9 cellular contexts compared by ENCODE assay signal in the genomic region with DNA sequence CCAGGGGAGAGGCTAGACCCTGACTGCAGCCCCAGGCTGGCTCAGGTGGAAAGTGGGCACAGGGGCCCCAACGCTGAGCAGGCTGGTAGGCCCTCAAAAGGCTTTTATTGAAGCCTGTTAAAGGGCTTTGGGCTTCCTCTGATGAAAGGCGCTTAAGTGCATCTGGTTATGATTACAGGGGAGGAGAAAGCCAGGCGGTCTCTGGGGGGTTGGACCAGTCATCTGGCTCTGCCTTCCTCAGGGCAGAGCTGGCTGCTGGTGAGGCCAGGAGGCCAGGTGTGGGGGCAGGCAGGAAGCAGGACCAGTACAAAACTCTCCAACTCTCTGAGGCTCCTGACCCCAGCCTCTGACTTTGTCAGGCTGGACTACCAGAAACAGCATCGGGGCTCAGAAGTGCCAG.
DNase-seq lines count a peak whose midpoint lies in the region; ATAC-seq, FAIRE-seq and TF ChIP-seq lines count a peak whose summit lies in the region.
"Had no signal": no experiment of that assay in that cellular context is flagged by ENCODE, and none has a peak within 500 bp of the region (broad histone marks: within the 10 kb centered on the region; RNA-seq: fewer than 3 reads in every experiment).

No MANE protein-coding gene starts in this region.

- ATAC-seq in activated naive CD8-positive, alpha-beta T cell treated with anti-CD3 and anti-CD28 coated beads, Interleukin-2, amount 10 ng/mL, durations not matched to agents 7 days and 5 days (ENCODE audit: low read depth) = peak; percentile 11
- ATAC-seq in HG02970 (IDR thresholded peaks at IDR 0.05; ENCODE audit: low FRiP score, unreplicated experiment) = no peak
- ATAC-seq in GM21529 (IDR thresholded peaks at IDR 0.05; ENCODE audit: unreplicated experiment) = no peak

- FAIRE-seq in GM12891 (lab: Jason Lieb, UNC) = no peak

- no peaks in the 10 kb centered on the region for H3K36me3 Mint-ChIP-seq in activated naive CD8-positive, alpha-beta T cell treated with anti-CD3 and anti-CD28 coated beads, Interleukin-2, amount 10 ng/mL, durations not matched to agents 7 days and 5 days
- no peaks in the 10 kb centered on the region for H3K36me3 Mint-ChIP-seq in nephron (ENCODE audit: low read depth)

- H3K9me3 Mint-ChIP-seq in activated naive CD8-positive, alpha-beta T cell treated with anti-CD3 and anti-CD28 coated beads, Interleukin-2, amount 10 ng/mL, durations not matched to agents 7 days and 5 days = no peaks in the 10 kb centered on the region
- H3K9me3 Mint-ChIP-seq in nephron = peaks cover 10% of the 10 kb centered on the region

- peak overlapping the region; percentile 87 for H3K27ac Mint-ChIP-seq in activated naive CD8-positive, alpha-beta T cell treated with anti-CD3 and anti-CD28 coated beads, Interleukin-2, amount 10 ng/mL, durations not matched to agents 7 days and 5 days
- H3K27ac Mint-ChIP-seq in nephron = peak overlapping the region; percentile 55 to 85 (median 81)

- H3K4me3 ChIP-seq in NB4 (ENCODE audit: low read depth, low read length) = no peak overlapping the region
- H3K4me3 ChIP-seq: SJSA1 had no signal

- peaks cover 21% of the 10 kb centered on the region for H3K4me1 Mint-ChIP-seq in activated naive CD8-positive, alpha-beta T cell treated with anti-CD3 and anti-CD28 coated beads, Interleukin-2, amount 10 ng/mL, durations not matched to agents 7 days and 5 days
- H3K4me1 Mint-ChIP-seq in nephron = peaks cover 61% of the 10 kb centered on the region

- TF ChIP-seq CTCF in NB4 (IDR thresholded peaks at IDR 0.05; ENCODE audit: low read depth, low read length) = no peak
- TF ChIP-seq CTCF in nephron (IDR thresholded peaks at IDR 0.05; ENCODE audit: unreplicated experiment in 3 of 3) = no peak

- no peaks in the 10 kb centered on the region for H3K27me3 Mint-ChIP-seq in activated naive CD8-positive, alpha-beta T cell treated with anti-CD3 and anti-CD28 coated beads, Interleukin-2, amount 10 ng/mL, durations not matched to agents 7 days and 5 days
- peaks cover 16% of the 10 kb centered on the region for H3K27me3 Mint-ChIP-seq in nephron (ENCODE audit: low read depth)

- no peak for TF ChIP-seq POLR2A in NB4 (IDR thresholded peaks at IDR 0.05; ENCODE audit: extremely low read depth, insufficient read length)
- no peak for TF ChIP-seq POLR2A in GM12891 (IDR thresholded peaks at IDR 0.05; ENCODE audit: low read depth, low read length)

- POLR2A ChIA-PET in activated naive CD8-positive, alpha-beta T cell treated with anti-CD3 and anti-CD28 coated beads, Interleukin-2, amount 10 ng/mL, durations not matched to agents 7 days and 5 days (lab: Charles Lee) = interaction anchor here (0.8 to 5.2 kb wide), 4 partner anchors 10 to 153 kb away, joined by 3 to 28 read pairs (median 7); no protein-coding TSS in a partner anchor

- peak overlapping the region; percentile 84 for H3K4me3 Mint-ChIP-seq in activated naive CD8-positive, alpha-beta T cell treated with anti-CD3 and anti-CD28 coated beads, Interleukin-2, amount 10 ng/mL, durations not matched to agents 7 days and 5 days
- peak overlapping the region; percentile 79 to 87 (median 81) for H3K4me3 Mint-ChIP-seq in nephron

- DNase-seq in NCI-H2081 (lab: John Stamatoyannopoulos, UW) (peak; percentile 54 to 81), NCI-H2081 treated with DMSO at 0.1 percent for 48 hours (lab: John Stamatoyannopoulos, UW) (no peak), NB4 (ENCODE audit: low read depth) (peak; percentile 65), GM12891 (ENCODE audit: insufficient read length, low spot score) (no peak)
- DNase-seq in activated naive CD8-positive, alpha-beta T cell treated with anti-CD3 and anti-CD28 coated beads, Interleukin-2, amount 10 ng/mL, durations not matched to agents 7 days and 5 days = no peak

TF ChIP-seq in GM12891, 5 proteins besides CTCF, POLR2A, EP300 and RAD21:
- TF ChIP-seq SPI1 (IDR thresholded peaks at IDR 0.05; ENCODE audit: low read depth, low read length) (no peak), TAF1 (IDR thresholded peaks at IDR 0.05; ENCODE audit: low read depth, low read length) (no peak), PAX5 (IDR thresholded peaks at IDR 0.05; ENCODE audit: insufficient read depth, low read length, severe bottlenecking) (no peak), POU2F2 (IDR thresholded peaks at IDR 0.05; ENCODE audit: low read depth, low read length) (no peak), POLR2AphosphoS5 (IDR thresholded peaks at IDR 0.05; ENCODE audit: low read depth, low read length) (no peak)
TF ChIP-seq in GM12891: peak in this region for 0.

Comparison
In these comparisons a context has a peak if more than half of its experiments do, and no peak if none do; other contexts are left out.
1. DNase-seq: peak in NCI-H2081 (2 of 2) and NB4 (single experiment); none in NCI-H2081 treated with DMSO at 0.1 percent for 48 hours (single experiment), activated naive CD8-positive, alpha-beta T cell treated with anti-CD3 and anti-CD28 coated beads, Interleukin-2, amount 10 ng/mL, durations not matched to agents 7 days and 5 days (single experiment) and GM12891 (single experiment).